1 cellular context compared by ENCODE assay signal in genomic region chr7:5429857-5430611, GRCh38.
TF ChIP-seq lines count a peak whose summit lies in the region.

No MANE protein-coding gene starts in this region.

TF ChIP-seq in H1, 55 proteins besides CTCF, POLR2A, EP300 and RAD21 (continued from another document):
- TF ChIP-seq CBX8 (IDR thresholded peaks at IDR 0.05; ENCODE audit: borderline replicate concordance, low read depth, low read length), result no peak
- TF ChIP-seq SIRT6 (IDR thresholded peaks at IDR 0.05; ENCODE audit: low read length), result no peak
- TF ChIP-seq TAF1 (IDR thresholded peaks at IDR 0.05; ENCODE audit: low read depth, low read length), result no peak
- no peak for TF ChIP-seq SUZ12 (IDR thresholded peaks at IDR 0.05; ENCODE audit: low read length)
- no peak for TF ChIP-seq BRCA1 (IDR thresholded peaks at IDR 0.05; ENCODE audit: low read depth, low read length)
- TF ChIP-seq KDM1A (IDR thresholded peaks at IDR 0.05; ENCODE audit: borderline replicate concordance, low read length), result peak; percentile 88; the same call in 1 of the 2 replicates
- TF ChIP-seq TCF12 (IDR thresholded peaks at IDR 0.05; ENCODE audit: low read depth, low read length), result no peak
- TF ChIP-seq POLR2AphosphoS5 (IDR thresholded peaks at IDR 0.05; ENCODE audit: low read depth, low read length), result no peak
- no peak for TF ChIP-seq POU5F1 (IDR thresholded peaks at IDR 0.05; ENCODE audit: low read depth, low read length)
- 0 out of 2 replicates have a peak, but pooled peaks have one; percentile 18 for TF ChIP-seq PHF8 (conservative IDR thresholded peaks at IDR 0.05; ENCODE audit: low read depth, low read length)
- no peak for TF ChIP-seq KDM4A (IDR thresholded peaks at IDR 0.05; ENCODE audit: low read depth, low read length, severe bottlenecking)
- no peak for TF ChIP-seq NANOG (IDR thresholded peaks at IDR 0.05; ENCODE audit: insufficient read depth, low read depth, low read length, poor library complexity, severe bottlenecking)
